ENCODE assay signal across 1 cellular context in genomic region chr16:7775072-7775488, GRCh38.
A peak's percentile ranks its signal among the peaks of the same experiment; 100 is the strongest.
TF ChIP-seq lines count a peak whose summit lies in the region.

No MANE protein-coding gene starts in this region.

TF ChIP-seq in HEK293, 187 proteins besides CTCF, POLR2A, EP300 and RAD21 (continued from another document):
- TF ChIP-seq ZNF280D (tag by site-specific recombination; IDR thresholded peaks at IDR 0.05) (no peak), PRDM1 (tag by site-specific recombination; IDR thresholded peaks at IDR 0.05) (peak; percentile 74), ZNF366 (tag by site-specific recombination; conservative IDR thresholded peaks at IDR 0.05) (peak; percentile 93), IKZF3 (tag by site-specific recombination; IDR thresholded peaks at IDR 0.05) (no peak), ZNF221 (tag by site-specific recombination; IDR thresholded peaks at IDR 0.05; ENCODE audit: borderline replicate concordance) (no peak), ZNF214 (tag by site-specific recombination; IDR thresholded peaks at IDR 0.05; ENCODE audit: borderline replicate concordance) (no peak)
